3 cellular contexts compared by ENCODE assay signal in the genomic region with DNA sequence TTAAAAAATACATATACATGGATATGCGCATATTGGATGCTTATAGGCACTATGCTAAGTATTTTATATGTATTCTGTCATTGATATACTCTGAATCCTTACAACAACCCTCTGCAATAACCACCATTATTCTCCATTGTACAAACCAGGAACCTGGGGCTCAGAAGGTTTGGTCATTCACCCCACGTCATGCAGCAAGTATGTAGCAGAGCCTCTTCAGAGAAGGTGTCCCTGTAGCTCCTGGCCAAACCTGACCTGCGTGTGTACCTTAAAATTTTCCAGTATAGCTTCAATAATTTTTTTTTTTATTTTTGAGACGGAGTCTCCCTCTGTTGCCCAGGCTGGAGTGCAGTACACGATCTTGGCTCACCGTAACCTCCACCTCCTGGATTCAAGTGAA.
"Had no signal": no experiment of that assay in that cellular context is flagged by ENCODE, and none has a peak within 500 bp of the region (broad histone marks: within the 10 kb centered on the region; RNA-seq: fewer than 3 reads in every experiment).

No MANE protein-coding gene starts in this region.

- ATAC-seq: GM12878 had no signal

- DNase-seq: GDM1, GF-D8 had no signal

- H3K4me3 ChIP-seq: GM12878 had no signal
